Comparison of ENCODE assay signal across 33 cellular contexts in genomic region chr18:1665064-1665463, GRCh38.
"Had no signal": no experiment of that assay in that cellular context is flagged by ENCODE, and none has a peak within 500 bp of the region (broad histone marks: within the 10 kb centered on the region; RNA-seq: fewer than 3 reads in every experiment).

No MANE protein-coding gene starts in this region.

- H3K4me1 Mint-ChIP-seq: activated CD4-positive, alpha-beta memory T cell treated with anti-CD3 and anti-CD28 coated beads, Interleukin-2, amount 10 ng/mL, durations not matched to agents 7 days and 5 days; activated CD4-positive, alpha-beta T cell treated with anti-CD3 and anti-CD28 coated beads, Interleukin-2, amount 10 ng/mL, durations not matched to agents 7 days and 5 days; activated naive CD8-positive, alpha-beta T cell treated with anti-CD3 and anti-CD28 coated beads, Interleukin-2, amount 50 U/mL, for 24 hours; activated T-helper 17 cell treated with anti-CD3 and anti-CD28 coated beads, Interleukin-2, amount 50 U/mL, for 72 hours; stimulated activated memory B cell treated with anti-CD40 and anti-IgM and Interleukin-4, amounts not matched to agents 10 μg/mL and 1 μg/mL and 100 μg/mL, for 72 hours; stimulated activated naive CD8-positive, alpha-beta T cell treated with anti-CD3 and anti-CD28 coated beads, Interleukin-15, amount 100 ng/mL, for 72 hours; T-helper 17 cell had no signal

- H3K36me3 ChIP-seq: breast epithelium, colonic mucosa, sigmoid colon, vagina, WERI-Rb-1 had no signal

- H3K27me3 Mint-ChIP-seq: activated CD4-positive, alpha-beta memory T cell treated with anti-CD3 and anti-CD28 coated beads, Interleukin-2, amount 10 ng/mL, durations not matched to agents 7 days and 5 days; activated CD4-positive, alpha-beta T cell treated with anti-CD3 and anti-CD28 coated beads, Interleukin-2, amount 10 ng/mL, durations not matched to agents 7 days and 5 days; activated naive CD8-positive, alpha-beta T cell treated with anti-CD3 and anti-CD28 coated beads, Interleukin-2, amount 50 U/mL, for 24 hours; activated T-helper 17 cell treated with anti-CD3 and anti-CD28 coated beads, Interleukin-2, amount 50 U/mL, for 72 hours; natural killer cell treated with Interleukin-12 subunit alpha and Interleukin-12 subunit beta and Interleukin-15 and Interleukin-18, amount 100 ng/mL, for 72 hours; progenitor cell of endocrine pancreas; stimulated activated memory B cell treated with anti-CD40 and anti-IgM and Interleukin-4, amounts not matched to agents 10 μg/mL and 1 μg/mL and 100 μg/mL, for 72 hours; stimulated activated naive CD8-positive, alpha-beta T cell treated with anti-CD3 and anti-CD28 coated beads, Interleukin-15, amount 100 ng/mL, for 72 hours; T-helper 17 cell; type B pancreatic cell had no signal

- H3K27ac Mint-ChIP-seq: activated CD4-positive, alpha-beta memory T cell treated with anti-CD3 and anti-CD28 coated beads, Interleukin-2, amount 10 ng/mL, durations not matched to agents 7 days and 5 days; activated CD4-positive, alpha-beta T cell treated with anti-CD3 and anti-CD28 coated beads, Interleukin-2, amount 10 ng/mL, durations not matched to agents 7 days and 5 days; activated naive CD8-positive, alpha-beta T cell treated with anti-CD3 and anti-CD28 coated beads, Interleukin-2, amount 50 U/mL, for 24 hours; activated T-helper 17 cell treated with anti-CD3 and anti-CD28 coated beads, Interleukin-2, amount 50 U/mL, for 72 hours; natural killer cell treated with Interleukin-12 subunit alpha and Interleukin-12 subunit beta and Interleukin-15 and Interleukin-18, amount 100 ng/mL, for 72 hours; progenitor cell of endocrine pancreas; stimulated activated memory B cell treated with anti-CD40 and anti-IgM and Interleukin-4, amounts not matched to agents 10 μg/mL and 1 μg/mL and 100 μg/mL, for 72 hours; stimulated activated naive CD8-positive, alpha-beta T cell treated with anti-CD3 and anti-CD28 coated beads, Interleukin-15, amount 100 ng/mL, for 72 hours; T-helper 17 cell; type B pancreatic cell had no signal

- H3K9me3 ChIP-seq: breast epithelium, colonic mucosa, sigmoid colon, vagina had no signal

- H3K27me3 ChIP-seq: breast epithelium, colonic mucosa, sigmoid colon, vagina had no signal

- DNase-seq: activated CD4-positive, alpha-beta memory T cell treated with anti-CD3 and anti-CD28 coated beads, Interleukin-2, amount 10 ng/mL, durations not matched to agents 7 days and 5 days; activated CD4-positive, alpha-beta T cell treated with anti-CD3 and anti-CD28 coated beads, Interleukin-2, amount 10 ng/mL, durations not matched to agents 7 days and 5 days; activated CD8-positive, alpha-beta memory T cell treated with anti-CD3 and anti-CD28 coated beads, Interleukin-2, amount 50 U/mL, for 48 hours; activated gamma-delta T cell treated with Interleukin-2 at 50 U/mL for 16 hours; activated naive CD4-positive, alpha-beta T cell treated with anti-CD3 and anti-CD28 coated beads, Interleukin-2, amount 50 U/mL, for 16 hours; activated naive CD8-positive, alpha-beta T cell treated with anti-CD3 and anti-CD28 coated beads, Interleukin-2, amount 50 U/mL, for 24 hours; activated T-cell treated with anti-CD3 and anti-CD28 coated beads, Interleukin-2, amount 50 U/mL, for 4 hours; amygdala; cerebellar nuclear complex; colonic mucosa; effector CD8-positive, alpha-beta T cell; islet precursor cell; mucosa of descending colon; sigmoid colon; small intestine; stimulated activated CD4-positive, alpha-beta T cell treated with anti-CD3 and anti-CD28 coated beads, Interleukin-4, amount 100 ng/mL, for 24 hours; stimulated activated naive CD8-positive, alpha-beta T cell treated with anti-CD3 and anti-CD28 coated beads, Interleukin-15, amount 100 ng/mL, for 72 hours; substantia nigra; T-helper 17 cell; T1000; WERI-Rb-1 had no signal

- H3K36me3 Mint-ChIP-seq: stimulated activated memory B cell treated with anti-CD40 and anti-IgM and Interleukin-4, amounts not matched to agents 10 μg/mL and 1 μg/mL and 100 μg/mL, for 72 hours; type B pancreatic cell had no signal

- H3K4me3 ChIP-seq: breast epithelium, colonic mucosa, lung, mucosa of descending colon, sigmoid colon, vagina had no signal

- H3K4me1 ChIP-seq: breast epithelium, colonic mucosa, sigmoid colon, vagina had no signal

- FAIRE-seq: endometrium, frontal cortex, small intestine had no signal

- H3K9me3 Mint-ChIP-seq: activated CD4-positive, alpha-beta memory T cell treated with anti-CD3 and anti-CD28 coated beads, Interleukin-2, amount 10 ng/mL, durations not matched to agents 7 days and 5 days; activated CD4-positive, alpha-beta T cell treated with anti-CD3 and anti-CD28 coated beads, Interleukin-2, amount 10 ng/mL, durations not matched to agents 7 days and 5 days; activated naive CD8-positive, alpha-beta T cell treated with anti-CD3 and anti-CD28 coated beads, Interleukin-2, amount 50 U/mL, for 24 hours; stimulated activated memory B cell treated with anti-CD40 and anti-IgM and Interleukin-4, amounts not matched to agents 10 μg/mL and 1 μg/mL and 100 μg/mL, for 72 hours; stimulated activated naive CD8-positive, alpha-beta T cell treated with anti-CD3 and anti-CD28 coated beads, Interleukin-15, amount 100 ng/mL, for 72 hours; type B pancreatic cell had no signal

- ATAC-seq: activated CD4-positive, CD25-positive, alpha-beta regulatory T cell treated with anti-CD3 and anti-CD28 coated beads, Interleukin-2, amount 50 U/mL, for 24 hours; activated naive CD8-positive, alpha-beta T cell treated with anti-CD3 and anti-CD28 coated beads, Interleukin-2, amount 50 U/mL, for 24 hours; activated T-cell treated with anti-CD3 and anti-CD28 coated beads, Interleukin-2, amount 50 U/mL, for 4 hours; activated T-helper 17 cell treated with anti-CD3 and anti-CD28 coated beads, Interleukin-2, amount 50 U/mL, for 72 hours; left lobe of liver; mucosa of descending colon; natural killer cell treated with Interleukin-12 subunit alpha and Interleukin-12 subunit beta and Interleukin-15 and Interleukin-18, amount 100 ng/mL, for 72 hours; stimulated activated memory B cell treated with anti-CD40 and anti-IgM and Interleukin-4, amounts not matched to agents 10 μg/mL and 1 μg/mL and 100 μg/mL, for 72 hours; stimulated activated naive CD8-positive, alpha-beta T cell treated with anti-CD3 and anti-CD28 coated beads, Interleukin-15, amount 100 ng/mL, for 72 hours; T-helper 17 cell had no signal

- H3K4me3 Mint-ChIP-seq: activated CD4-positive, alpha-beta memory T cell treated with anti-CD3 and anti-CD28 coated beads, Interleukin-2, amount 10 ng/mL, durations not matched to agents 7 days and 5 days; activated CD4-positive, alpha-beta T cell treated with anti-CD3 and anti-CD28 coated beads, Interleukin-2, amount 10 ng/mL, durations not matched to agents 7 days and 5 days; activated naive CD8-positive, alpha-beta T cell treated with anti-CD3 and anti-CD28 coated beads, Interleukin-2, amount 50 U/mL, for 24 hours; activated T-cell treated with anti-CD3 and anti-CD28 coated beads, Interleukin-2, amount 50 U/mL, for 4 hours; activated T-helper 17 cell treated with anti-CD3 and anti-CD28 coated beads, Interleukin-2, amount 50 U/mL, for 72 hours; natural killer cell treated with Interleukin-12 subunit alpha and Interleukin-12 subunit beta and Interleukin-15 and Interleukin-18, amount 100 ng/mL, for 72 hours; stimulated activated memory B cell treated with anti-CD40 and anti-IgM and Interleukin-4, amounts not matched to agents 10 μg/mL and 1 μg/mL and 100 μg/mL, for 72 hours; stimulated activated naive CD8-positive, alpha-beta T cell treated with anti-CD3 and anti-CD28 coated beads, Interleukin-15, amount 100 ng/mL, for 72 hours; T-helper 17 cell; type B pancreatic cell had no signal

- H3K27ac ChIP-seq: breast epithelium, colonic mucosa, sigmoid colon, vagina, WERI-Rb-1 had no signal
